In genomic region chr2:75146903-75147332, GRCh38 we compare ENCODE assay signal across 18 cellular contexts. TPM values are rescaled to one million over a fixed set of nuclear protein-coding genes. Genes with fewer than 3 reads are reported as not detected.
A peak's percentile ranks its signal among the peaks of the same experiment; 100 is the strongest.
DNase-seq lines count a peak whose midpoint lies in the region; ATAC-seq and TF ChIP-seq lines count a peak whose summit lies in the region.
"Had no signal": no experiment of that assay in that cellular context is flagged by ENCODE, and none has a peak within 500 bp of the region (broad histone marks: within the 10 kb centered on the region; RNA-seq: fewer than 3 reads in every experiment).

No MANE protein-coding gene starts in this region.

- no peaks in the 10 kb centered on the region for H3K27me3 Mint-ChIP-seq in MCF 10A (ENCODE audit: insufficient read depth, unreplicated experiment)
- H3K27me3 Mint-ChIP-seq in activated T-helper 17 cell treated with anti-CD3 and anti-CD28 coated beads, Interleukin-2, amount 50 U/mL, for 72 hours, result no peaks in the 10 kb centered on the region
- no peaks in the 10 kb centered on the region for H3K27me3 Mint-ChIP-seq in naive thymus-derived CD4-positive, alpha-beta T cell

- intact Hi-C loops in MCF 10A (cut with micrococcal nuclease) (no loop called here), mammary epithelial cell (cut with micrococcal nuclease) (loop anchor here (10.0 kb wide), 2 partner anchors 82 to 232 kb away; no protein-coding TSS in a partner anchor), lower leg skin (cut with DNase I; ENCODE audit: low total_unique reads) (no loop called here)
- intact Hi-C loops in naive thymus-derived CD4-positive, alpha-beta T cell (cut with micrococcal nuclease), result no loop called here

- POLR2A ChIA-PET in MCF 10A (lab: Yijun Ruan, JAX), result no interaction called here
- POLR2A ChIA-PET in naive thymus-derived CD4-positive, alpha-beta T cell (lab: Charles Lee), result interaction anchor here (0.6 kb wide), 1 partner anchor 626 kb away, joined by 5 read pairs; no protein-coding TSS in a partner anchor

- BruUV-seq in MCF 10A (replicated peaks; lab: Mats Ljungman, UMichigan), result no TSS peak
- BruUV-seq in mammary epithelial cell (replicated peaks; lab: Mats Ljungman, UMichigan), result no TSS peak

- no peaks in the 10 kb centered on the region for H4K20me1 ChIP-seq in mammary epithelial cell (ENCODE audit: insufficient read depth, low read length)

- DNase-seq in MCF 10A (ENCODE audit: unreplicated experiment) (peak; percentile 84), mammary epithelial cell (no peak), astrocyte of the cerebellum (ENCODE audit: low read depth) (peak; percentile 4), fibroblast of villous mesenchyme (ENCODE audit: low read depth) (peak; percentile 10), lower leg skin (ENCODE audit: low spot score in 2 of 2) (no peak)
- no peak for DNase-seq in naive thymus-derived CD4-positive, alpha-beta T cell
- DNase-seq: activated T-cell treated with anti-CD3 and anti-CD28 coated beads, Interleukin-2, amount 50 U/mL, for 4 hours; BE2C; erythroblast; left colon; retina; stimulated activated CD8-positive, alpha-beta memory T cell treated with anti-CD3 and anti-CD28 coated beads, Interleukin-4, amount 100 ng/mL, for 48 hours had no signal

- H3K27ac ChIP-seq in mammary epithelial cell (ENCODE audit: insufficient read depth, low read depth, low read length), result no peak overlapping the region
- H3K27ac ChIP-seq in naive thymus-derived CD4-positive, alpha-beta T cell (ENCODE audit: low read depth, low read length), result no peak overlapping the region

- H2AFZ ChIP-seq in mammary epithelial cell (ENCODE audit: low read depth, low read length), result no peak overlapping the region

- no peak overlapping the region for H3K27ac Mint-ChIP-seq in MCF 10A (ENCODE audit: low read depth, unreplicated experiment)
- no peak overlapping the region for H3K27ac Mint-ChIP-seq in activated T-helper 17 cell treated with anti-CD3 and anti-CD28 coated beads, Interleukin-2, amount 50 U/mL, for 72 hours
- no peak overlapping the region for H3K27ac Mint-ChIP-seq in naive thymus-derived CD4-positive, alpha-beta T cell

- H3K4me3 Mint-ChIP-seq in MCF 10A (ENCODE audit: unreplicated experiment), result no peak overlapping the region
- H3K4me3 Mint-ChIP-seq in activated T-helper 17 cell treated with anti-CD3 and anti-CD28 coated beads, Interleukin-2, amount 50 U/mL, for 72 hours, result no peak overlapping the region
- H3K4me3 Mint-ChIP-seq in naive thymus-derived CD4-positive, alpha-beta T cell, result no peak overlapping the region
- H3K4me3 Mint-ChIP-seq: activated T-cell treated with anti-CD3 and anti-CD28 coated beads, Interleukin-2, amount 50 U/mL, for 4 hours had no signal

- H3K79me2 ChIP-seq in mammary epithelial cell (ENCODE audit: insufficient read depth, low read length), result no peaks in the 10 kb centered on the region

- no peak for ATAC-seq in HG02852 (IDR thresholded peaks at IDR 0.05; ENCODE audit: unreplicated experiment)
- no peak for ATAC-seq in activated T-helper 17 cell treated with anti-CD3 and anti-CD28 coated beads, Interleukin-2, amount 50 U/mL, for 72 hours (replicated peaks)
- no peak for ATAC-seq in naive thymus-derived CD4-positive, alpha-beta T cell
- ATAC-seq: activated T-cell treated with anti-CD3 and anti-CD28 coated beads, Interleukin-2, amount 50 U/mL, for 4 hours; left colon had no signal

- H3K9me3 ChIP-seq in mammary epithelial cell (replicated peaks; ENCODE audit: insufficient read depth, low read length), result no peaks in the 10 kb centered on the region
- no peaks in the 10 kb centered on the region for H3K9me3 ChIP-seq in naive thymus-derived CD4-positive, alpha-beta T cell (ENCODE audit: control insufficient read depth in 2 of 3, low read length in 3 of 3)
- H3K9me3 ChIP-seq: BE2C, MG63 had no signal

- H3K4me2 ChIP-seq in mammary epithelial cell (ENCODE audit: insufficient read depth, low read depth, low read length), result no peak overlapping the region

- H3K4me1 Mint-ChIP-seq in MCF 10A (ENCODE audit: insufficient read depth, unreplicated experiment), result peaks cover 9% of the 10 kb centered on the region
- no peaks in the 10 kb centered on the region for H3K4me1 Mint-ChIP-seq in activated T-helper 17 cell treated with anti-CD3 and anti-CD28 coated beads, Interleukin-2, amount 50 U/mL, for 72 hours
- no peaks in the 10 kb centered on the region for H3K4me1 Mint-ChIP-seq in naive thymus-derived CD4-positive, alpha-beta T cell

- no peaks in the 10 kb centered on the region for H3K9me3 Mint-ChIP-seq in MCF 10A (ENCODE audit: unreplicated experiment)
- H3K9me3 Mint-ChIP-seq in activated T-helper 17 cell treated with anti-CD3 and anti-CD28 coated beads, Interleukin-2, amount 50 U/mL, for 72 hours, result no peaks in the 10 kb centered on the region
- H3K9me3 Mint-ChIP-seq in naive thymus-derived CD4-positive, alpha-beta T cell, result peaks cover 0 to 10% (median 2%) of the 10 kb centered on the region in 11 donors
- H3K9me3 Mint-ChIP-seq: activated T-cell treated with anti-CD3 and anti-CD28 coated beads, Interleukin-2, amount 50 U/mL, for 4 hours had no signal

- no peaks in the 10 kb centered on the region for H3K36me3 Mint-ChIP-seq in MCF 10A (ENCODE audit: insufficient read depth, unreplicated experiment)
- H3K36me3 Mint-ChIP-seq in activated T-helper 17 cell treated with anti-CD3 and anti-CD28 coated beads, Interleukin-2, amount 50 U/mL, for 72 hours (ENCODE audit: low read depth), result no peaks in the 10 kb centered on the region
- H3K36me3 Mint-ChIP-seq in naive thymus-derived CD4-positive, alpha-beta T cell, result peaks cover 0 to 10% (median 0%) of the 10 kb centered on the region in 5 donors

- TF ChIP-seq POLR2A in lower leg skin (IDR thresholded peaks at IDR 0.05), result no peak

- in situ Hi-C loops in mammary epithelial cell (cut with MboI; ENCODE audit: low sequenced_read_pairs in 2 of 2) (no loop called here), astrocyte of the cerebellum (cut with HindIII; ENCODE audit: low sequenced_read_pairs) (no loop called here)

- H3K36me3 ChIP-seq in mammary epithelial cell (ENCODE audit: insufficient read depth, low read length), result no peaks in the 10 kb centered on the region
- H3K36me3 ChIP-seq in naive thymus-derived CD4-positive, alpha-beta T cell (ENCODE audit: control insufficient read depth in 2 of 3, insufficient read depth in 3 of 3, low read length in 3 of 3), result no peaks in the 10 kb centered on the region
- H3K36me3 ChIP-seq: BE2C, MG63, tibial nerve had no signal

- no peaks in the 10 kb centered on the region for H3K27me3 ChIP-seq in mammary epithelial cell (ENCODE audit: insufficient read depth, low read length)
- no peaks in the 10 kb centered on the region for H3K27me3 ChIP-seq in naive thymus-derived CD4-positive, alpha-beta T cell (ENCODE audit: control insufficient read depth in 2 of 2, insufficient read depth in 2 of 2, low read length in 2 of 2)
- H3K27me3 ChIP-seq: BE2C, MG63, tibial nerve had no signal

- TF ChIP-seq CTCF in MCF 10A (IDR thresholded peaks at IDR 0.05; ENCODE audit: unreplicated experiment) (no peak), mammary epithelial cell (conservative IDR thresholded peaks at IDR 0.05 in 1 of 2, IDR thresholded peaks at IDR 0.05 in 1 of 2; ENCODE audit: extremely low read depth in 1 of 2, insufficient read depth in 1 of 2, low read depth in 1 of 2, low read length in 2 of 2) (no peak), astrocyte of the cerebellum (IDR thresholded peaks at IDR 0.05; ENCODE audit: low read depth, low read length, missing control alignments) (no peak), fibroblast of villous mesenchyme (IDR thresholded peaks at IDR 0.05; ENCODE audit: insufficient read depth, low read depth, low read length) (no peak), lower leg skin (IDR thresholded peaks at IDR 0.05) (no peak)

- no peak overlapping the region for H3K9ac ChIP-seq in mammary epithelial cell (ENCODE audit: insufficient read depth, low read length)

- WGBS in mammary epithelial cell (ENCODE audit: low coverage, missing lambda C conversion rate), result 100% methylated on average over 1 of the region's 1 CpG
- 32 to 61% methylated on average over 1 of the region's 1 CpG for WGBS in lower leg skin, 2 donors

- CTCF ChIA-PET in MCF 10A (lab: Yijun Ruan, JAX), result interaction anchor here (0.6 kb wide), 1 partner anchor 1634 kb away, joined by 3 read pairs; no protein-coding TSS in a partner anchor
- CTCF ChIA-PET in mammary epithelial cell (lab: Charles Lee; ENCODE audit: low non-redundant PET), result no interaction called here
- CTCF ChIA-PET in naive thymus-derived CD4-positive, alpha-beta T cell (lab: Charles Lee), result no interaction called here

- H3K4me3 ChIP-seq in mammary epithelial cell (replicated peaks in 1 of 3; ENCODE audit: insufficient read depth in 1 of 3, low read depth in 2 of 3, low read length in 3 of 3) (no peak overlapping the region), astrocyte of the cerebellum (ENCODE audit: low read depth, low read length) (no peak overlapping the region), fibroblast of villous mesenchyme (ENCODE audit: low read depth, low read length) (no peak overlapping the region), lower leg skin (ENCODE audit: low read depth, poor library complexity, severe bottlenecking) (no peak overlapping the region)
- no peak overlapping the region for H3K4me3 ChIP-seq in naive thymus-derived CD4-positive, alpha-beta T cell (ENCODE audit: low read length)
- H3K4me3 ChIP-seq: MG63, tibial nerve had no signal

- dilution Hi-C loops in mammary epithelial cell (cut with HindIII; ENCODE audit: low sequenced_read_pairs), result no loop called here

- no peaks in the 10 kb centered on the region for H3K4me1 ChIP-seq in mammary epithelial cell (ENCODE audit: insufficient read depth, low read length)
- H3K4me1 ChIP-seq in naive thymus-derived CD4-positive, alpha-beta T cell (ENCODE audit: control insufficient read depth in 2 of 2, insufficient read depth in 2 of 2, low read length in 2 of 2), result no peaks in the 10 kb centered on the region
- H3K4me1 ChIP-seq: BE2C had no signal

RNA-seq across cellular contexts. Expression of gene TACR1, which starts 52.4 kb away (rescaled TPM):
- not detected in 2 replicates for total RNA-seq in MCF 10A (2022)
- not detected for total RNA-seq in mammary epithelial cell
- polyA plus RNA-seq in mammary epithelial cell, result not detected
- polyA minus RNA-seq in mammary epithelial cell, result not detected
- total RNA-seq in fibroblast of villous mesenchyme, result under 0.01 TPM in 1 of 2 replicates, not detected in the other
- not detected for total RNA-seq in activated T-helper 17 cell treated with anti-CD3 and anti-CD28 coated beads, Interleukin-2, amount 50 U/mL, for 72 hours
- under 1 TPM in 1 of 5 experiments, not detected in 4; 0.24 TPM for total RNA-seq in naive thymus-derived CD4-positive, alpha-beta T cell
- polyA plus RNA-seq in naive thymus-derived CD4-positive, alpha-beta T cell, result not detected
- total RNA-seq in lower leg skin, result 1 to 10 TPM in 3 of 4 donors, under 1 TPM in 1; 0.95 to 8.0 (median 2.7) TPM
- total RNA-seq: activated T-cell treated with anti-CD3 and anti-CD28 coated beads, Interleukin-2, amount 50 U/mL, for 4 hours; HT-29; SK-MEL-5 had no signal

Comparison
In these comparisons a context has a peak if more than half of its experiments do, and no peak if none do; other contexts are left out.
1. DNase-seq: peak in MCF 10A (single experiment), astrocyte of the cerebellum (single experiment) and fibroblast of villous mesenchyme (single experiment); none in mammary epithelial cell (single experiment), naive thymus-derived CD4-positive, alpha-beta T cell (0 of 9) and lower leg skin (0 of 2).